Comparison of ENCODE assay signal across 11 cellular contexts in genomic region chr3:161314836-161315391, GRCh38. TPM values are rescaled to one million over a fixed set of nuclear protein-coding genes. Genes with fewer than 3 reads are reported as not detected.
DNase-seq lines count a peak whose midpoint lies in the region; ATAC-seq, FAIRE-seq and TF ChIP-seq lines count a peak whose summit lies in the region.
"Had no signal": no experiment of that assay in that cellular context is flagged by ENCODE, and none has a peak within 500 bp of the region (broad histone marks: within the 10 kb centered on the region; RNA-seq: fewer than 3 reads in every experiment).

No MANE protein-coding gene starts in this region.

- H3K27me3 ChIP-seq in HepG2 (ENCODE audit: control insufficient read depth in 1 of 2, insufficient read depth in 2 of 2, low read length in 2 of 2) (0 out of 5 replicates have a peak, but pooled peaks cover 0 to 1% of the 10 kb centered on the region in 2 experiments), right lobe of liver (no peaks in the 10 kb centered on the region)

- no peaks in the 10 kb centered on the region for H3K4me1 Mint-ChIP-seq in HFFc6 (ENCODE audit: low read depth)
- peaks cover 19% of the 10 kb centered on the region for H3K4me1 Mint-ChIP-seq in stimulated activated memory B cell treated with anti-CD40 and anti-IgM and Interleukin-4, amounts not matched to agents 10 μg/mL and 1 μg/mL and 100 μg/mL, for 72 hours

- no peak overlapping the region for H3K9ac ChIP-seq in HepG2 (ENCODE audit: insufficient read depth, low read depth, low read length)

- no peak overlapping the region for H2AFZ ChIP-seq in HepG2 (ENCODE audit: low read length)

- H3K9me3 ChIP-seq in HepG2 (ENCODE audit: low read length) (peaks cover under 1% of the 10 kb centered on the region; the same call in 1 of the 2 replicates), right lobe of liver (no peaks in the 10 kb centered on the region)

- CTCF ChIA-PET in HepG2 (lab: Yijun Ruan, JAX; ENCODE audit: low intra/inter-chr PET ratio, low total read pairs) = no interaction called here

- no peak for TF ChIP-seq CTCF in HepG2 (CRISPR knock-in tag; IDR thresholded peaks at IDR 0.05)
- no peak for TF ChIP-seq CTCF in right lobe of liver (IDR thresholded peaks at IDR 0.05)
- no peak for TF ChIP-seq CTCF in HFFc6 (IDR thresholded peaks at IDR 0.05)

- WGBS in HepG2 (ENCODE audit: low lambda C conversion rate) = 41% methylated on average over 3 of the region's 3 CpGs
- WGBS in right lobe of liver (ENCODE audit: insufficient coverage, low coverage, low lambda C conversion rate, missing lambda C conversion rate) = 63% methylated on average over 3 of the region's 3 CpGs

- TF ChIP-seq EP300 in HepG2 (IDR thresholded peaks at IDR 0.05; ENCODE audit: low read depth in 2 of 2, low read length in 2 of 2) = no peak
- no peak for TF ChIP-seq EP300 in HepG2 (CRISPR knock-in tag; IDR thresholded peaks at IDR 0.05; ENCODE audit: borderline replicate concordance)

- intact Hi-C loops in HepG2 (cut with micrococcal nuclease; ENCODE audit: unreplicated experiment) = no loop called here
- intact Hi-C loops in right lobe of liver (cut with DNase I) = no loop called here

- DNase-seq in HepG2 (ENCODE audit: low spot score) = no peak
- DNase-seq in right lobe of liver = no peak
- DNase-seq in OCI-M1 (lab: John Stamatoyannopoulos, UW) = peak; percentile 1
- peak; percentile 15 for DNase-seq in urothelium cell line (ENCODE audit: low spot score)
- DNase-seq in HFFc6 = no peak
- DNase-seq in RCC 7860 (ENCODE audit: low spot score) = no peak
- DNase-seq: stimulated activated CD4-positive, alpha-beta T cell treated with anti-CD3 and anti-CD28 coated beads, Interleukin-4, amount 100 ng/mL, for 4 hours had no signal

- ATAC-seq in HepG2 (no peak), right lobe of liver (no peak), HG02870 (IDR thresholded peaks at IDR 0.05; ENCODE audit: unreplicated experiment) (peak; percentile 69)
- ATAC-seq in stimulated activated memory B cell treated with anti-CD40 and anti-IgM and Interleukin-4, amounts not matched to agents 10 μg/mL and 1 μg/mL and 100 μg/mL, for 72 hours = no peak

- H3K4me3 Mint-ChIP-seq in HFFc6 = no peak overlapping the region
- no peak overlapping the region for H3K4me3 Mint-ChIP-seq in stimulated activated memory B cell treated with anti-CD40 and anti-IgM and Interleukin-4, amounts not matched to agents 10 μg/mL and 1 μg/mL and 100 μg/mL, for 72 hours

- H3K36me3 ChIP-seq in HepG2 (replicated peaks in 1 of 2; ENCODE audit: control insufficient read depth in 1 of 2, insufficient read depth in 2 of 2, low read length in 2 of 2) (no peaks in the 10 kb centered on the region), right lobe of liver (no peaks in the 10 kb centered on the region)

- FAIRE-seq in HepG2 (lab: Jason Lieb, UNC) (no peak), urothelium cell line (lab: Jason Lieb, UNC) (no peak), RCC 7860 (lab: Jason Lieb, UNC) (no peak)
- FAIRE-seq: A204.1 had no signal

- H3K4me3 ChIP-seq in HepG2 (replicated peaks in 1 of 3; ENCODE audit: insufficient read depth in 1 of 3, low read depth in 2 of 3, low read length in 3 of 3) (no peak overlapping the region), right lobe of liver (no peak overlapping the region)

- no peak for TF ChIP-seq RAD21 in HepG2 (CRISPR knock-in tag; IDR thresholded peaks at IDR 0.05)

- no peaks in the 10 kb centered on the region for H4K20me1 ChIP-seq in HepG2 (ENCODE audit: insufficient read depth, low read length)

- no peak overlapping the region for H3K4me2 ChIP-seq in HepG2 (ENCODE audit: low read depth, low read length)

- no peaks in the 10 kb centered on the region for H3K79me2 ChIP-seq in HepG2 (ENCODE audit: insufficient read depth, low read length)

- TF ChIP-seq POLR2A in HepG2 (IDR thresholded peaks at IDR 0.05; ENCODE audit: insufficient read depth in 1 of 2, low read depth in 2 of 2, low read length in 2 of 2) = no peak
- no peak for TF ChIP-seq POLR2A in right lobe of liver (IDR thresholded peaks at IDR 0.05)

- H3K4me1 ChIP-seq in HepG2 (ENCODE audit: insufficient read depth, low read length) (peaks cover 7% of the 10 kb centered on the region), right lobe of liver (no peaks in the 10 kb centered on the region)

- H3K27ac ChIP-seq in HepG2 (ENCODE audit: extremely low read length, insufficient read depth, low read length) (no peak overlapping the region), right lobe of liver (no peak overlapping the region)

- in situ Hi-C loops in HepG2 (cut with HindIII; ENCODE audit: extremely low pct_ligation_motif_present, low pct_unique_long_range_greater_than_20kb) = no loop called here

- POLR2A ChIA-PET in HepG2 (lab: Yijun Ruan, JAX) = no interaction called here

- no TSS peak for BruUV-seq in HepG2 (replicated peaks; lab: Mats Ljungman, UMichigan)

- H3K36me3 Mint-ChIP-seq in HFFc6 (ENCODE audit: low read depth) = no peaks in the 10 kb centered on the region
- peaks cover 5% of the 10 kb centered on the region for H3K36me3 Mint-ChIP-seq in stimulated activated memory B cell treated with anti-CD40 and anti-IgM and Interleukin-4, amounts not matched to agents 10 μg/mL and 1 μg/mL and 100 μg/mL, for 72 hours

- H3K9me3 Mint-ChIP-seq in HFFc6 = peaks cover 28% of the 10 kb centered on the region
- peaks cover 4% of the 10 kb centered on the region for H3K9me3 Mint-ChIP-seq in stimulated activated memory B cell treated with anti-CD40 and anti-IgM and Interleukin-4, amounts not matched to agents 10 μg/mL and 1 μg/mL and 100 μg/mL, for 72 hours

- H3K27me3 Mint-ChIP-seq in HFFc6 (ENCODE audit: insufficient read depth) = no peaks in the 10 kb centered on the region; the same call in 1 of the 2 replicates
- H3K27me3 Mint-ChIP-seq in stimulated activated memory B cell treated with anti-CD40 and anti-IgM and Interleukin-4, amounts not matched to agents 10 μg/mL and 1 μg/mL and 100 μg/mL, for 72 hours = peaks cover 30% of the 10 kb centered on the region

- H3K27ac Mint-ChIP-seq in HFFc6 = no peak overlapping the region
- H3K27ac Mint-ChIP-seq in stimulated activated memory B cell treated with anti-CD40 and anti-IgM and Interleukin-4, amounts not matched to agents 10 μg/mL and 1 μg/mL and 100 μg/mL, for 72 hours = no peak overlapping the region

TF ChIP-seq in HepG2, 621 proteins besides CTCF, POLR2A, EP300 and RAD21:
- TF ChIP-seq STAT5B (CRISPR knock-in tag; IDR thresholded peaks at IDR 0.05) (no peak), NFE2L2 (IDR thresholded peaks at IDR 0.05; ENCODE audit: low read length) (peak; percentile 36; the same call in 1 of the 2 replicates), CREB1 (IDR thresholded peaks at IDR 0.05) (peak; percentile 46), CREB1 (CRISPR knock-in tag; IDR thresholded peaks at IDR 0.05) (no peak), PLSCR1 (CRISPR knock-in tag; IDR thresholded peaks at IDR 0.05; ENCODE audit: borderline replicate concordance) (no peak)

RNA-seq across cellular contexts. Expression of gene SPTSSB, which starts 56.4 kb away (rescaled TPM):
- total RNA-seq in HepG2 (2016; rRNA removed; fragmentation: Illumina TruSeq; extraction: Trizol) (0.51 and 0.84 TPM in 2 replicates), right lobe of liver (1 to 10 TPM in 1 of 6 experiments, under 1 TPM in 1, not detected in 4; 0.07 to 1.4 TPM)
- total RNA-seq in HepG2 (2016; cell fraction: cytosol; rRNA removed; fragmentation: Illumina TruSeq; extraction: Trizol; ENCODE audit: low read depth) = not detected in 2 replicates
- 0.25 and 0.37 TPM in 2 replicates for total RNA-seq in HepG2 (2016; cell fraction: insoluble cytoplasmic fraction; rRNA removed; fragmentation: Illumina TruSeq; extraction: Trizol)
- 0.59 and 1.9 TPM in 2 replicates for total RNA-seq in HepG2 (2016; cell fraction: membrane; rRNA removed; fragmentation: Illumina TruSeq; extraction: Trizol)
- 0.28 TPM in 1 of 2 replicates, not detected in the other for total RNA-seq in HepG2 (2016; cell fraction: nucleus; rRNA removed; fragmentation: Illumina TruSeq; extraction: Trizol)
- 2.4 and 4.2 TPM in 2 replicates for polyA plus RNA-seq in HepG2 (2011; rRNA removed)
- polyA plus RNA-seq in HepG2 (2011; cell fraction: cytosol; rRNA removed) = 0.42 and 0.58 TPM in 2 replicates
- 0.19 and 0.39 TPM in 2 replicates for polyA plus RNA-seq in HepG2 (2011; cell fraction: nucleus; rRNA removed)
- 0.05 and 0.32 TPM in 2 replicates for polyA plus RNA-seq in HepG2 (2012)
- polyA plus RNA-seq in HepG2 (2016; cell fraction: cytosol; fragmentation: Illumina TruSeq; extraction: Trizol; ENCODE audit: low read depth) = 0.10 and 0.24 TPM in 2 replicates
- 0.10 and 0.25 TPM in 2 replicates for polyA plus RNA-seq in HepG2 (2016; cell fraction: insoluble cytoplasmic fraction; fragmentation: Illumina TruSeq; extraction: Trizol; ENCODE audit: low read depth)
- 0.56 and 0.58 TPM in 2 replicates for polyA plus RNA-seq in HepG2 (2016; cell fraction: membrane; fragmentation: Illumina TruSeq; extraction: Trizol; ENCODE audit: low read depth)
- polyA plus RNA-seq in HepG2 (2016; cell fraction: nucleus; fragmentation: Illumina TruSeq; extraction: Trizol; ENCODE audit: insufficient read depth, low read depth) = 0.29 and 1.9 TPM in 2 replicates
- polyA minus RNA-seq in HepG2 (2011; rRNA and poly(A)+ RNA removed; ENCODE audit: low replicate concordance) = 0.12 TPM in 1 of 2 replicates, not detected in the other
- polyA minus RNA-seq in HepG2 (2011; cell fraction: cytosol; rRNA and poly(A)+ RNA removed) = not detected in 2 replicates
- polyA minus RNA-seq in HepG2 (2011; cell fraction: nucleus; rRNA and poly(A)+ RNA removed) = 2.4 and 4.0 TPM in 2 replicates
- total RNA-seq in HFFc6 (2021; fragmentation: NEBNext Ultra II Directional; extraction: Animal tissue kit (Norgen Biotek cat#: 25700)) = not detected
- total RNA-seq: chondrocyte had no signal

Comparison
In these comparisons a context has a peak if more than half of its experiments do, and no peak if none do; other contexts are left out.
1. DNase-seq: peak in OCI-M1 (single experiment) and urothelium cell line (single experiment); none in HepG2 (single experiment), right lobe of liver (0 of 3), HFFc6 (single experiment) and RCC 7860 (single experiment).